Comparison of ENCODE assay signal across 22 cellular contexts in the genomic region with DNA sequence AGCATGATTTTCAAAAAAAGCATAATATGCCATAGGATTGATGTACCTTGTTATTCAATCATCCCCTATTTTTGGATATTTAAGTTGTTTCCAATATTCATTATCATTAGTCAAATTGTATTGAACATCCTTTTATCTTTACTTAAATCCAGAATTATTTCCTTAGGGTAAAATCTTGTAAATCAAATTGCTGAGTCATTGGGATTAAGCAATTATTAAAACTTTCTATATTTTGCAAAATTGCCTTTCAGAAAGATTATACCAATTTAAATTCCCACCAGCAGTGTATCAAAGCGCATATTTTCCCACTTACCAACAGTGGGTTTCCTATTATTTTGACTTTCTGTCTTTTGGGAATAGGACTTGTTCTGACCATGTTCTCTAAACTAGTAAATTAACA.
DNase-seq lines count a peak whose midpoint lies in the region; ATAC-seq, FAIRE-seq and TF ChIP-seq lines count a peak whose summit lies in the region.
"Had no signal": no experiment of that assay in that cellular context is flagged by ENCODE, and none has a peak within 500 bp of the region (broad histone marks: within the 10 kb centered on the region; RNA-seq: fewer than 3 reads in every experiment).

No MANE protein-coding gene starts in this region.

- no peaks in the 10 kb centered on the region for H3K79me2 ChIP-seq in SK-N-SH (ENCODE audit: insufficient read depth)

- no peaks in the 10 kb centered on the region for H4K20me1 ChIP-seq in SK-N-SH (ENCODE audit: insufficient read depth)
- H4K20me1 ChIP-seq: BLaER1 treated with 17β-estradiol and CSF1 and Interleukin-3, amounts not matched to agents 10 nM and 100 nM had no signal

- H3K27ac ChIP-seq in SK-N-SH (ENCODE audit: low read depth in 2 of 2, low read length in 1 of 2) (no peak overlapping the region), spleen (no peak overlapping the region), vagina (no peak overlapping the region)
- H3K27ac ChIP-seq: 22Rv1; BLaER1 treated with 17β-estradiol and CSF1 and Interleukin-3, amounts not matched to agents 10 nM and 100 nM; GM23248 had no signal

- peak; percentile 28 for FAIRE-seq in GM19239 (lab: Jason Lieb, UNC)
- FAIRE-seq in colon (lab: Jason Lieb, UNC), result peak; percentile 14
- FAIRE-seq: A204.1, GM12892, H1 had no signal

- no peak overlapping the region for H3K4me3 ChIP-seq in SK-N-SH (ENCODE audit: low read depth in 2 of 2, low read length in 1 of 2)
- H3K4me3 ChIP-seq in spleen, result no peak overlapping the region
- no peak overlapping the region for H3K4me3 ChIP-seq in vagina
- H3K4me3 ChIP-seq: BLaER1 treated with 17β-estradiol and CSF1 and Interleukin-3, amounts not matched to agents 10 nM and 100 nM; GM23248 had no signal

- no peak for TF ChIP-seq POLR2A in spleen (IDR thresholded peaks at IDR 0.05)
- no peak for TF ChIP-seq POLR2A in vagina (IDR thresholded peaks at IDR 0.05)

- no peaks in the 10 kb centered on the region for H3K36me3 ChIP-seq in SK-N-SH (replicated peaks in 1 of 2; ENCODE audit: control insufficient read depth in 1 of 2, insufficient read depth in 2 of 2, low read length in 1 of 2)
- no peaks in the 10 kb centered on the region for H3K36me3 ChIP-seq in spleen
- no peaks in the 10 kb centered on the region for H3K36me3 ChIP-seq in vagina
- H3K36me3 ChIP-seq: BE2C; BLaER1 treated with 17β-estradiol and CSF1 and Interleukin-3, amounts not matched to agents 10 nM and 100 nM had no signal

- CTCF ChIA-PET in SK-N-SH (lab: Yijun Ruan, JAX), result no interaction called here

- no peak overlapping the region for H3K4me2 ChIP-seq in SK-N-SH
- H3K4me2 ChIP-seq: BLaER1 treated with 17β-estradiol and CSF1 and Interleukin-3, amounts not matched to agents 10 nM and 100 nM had no signal

- TF ChIP-seq RAD21 in SK-N-SH (IDR thresholded peaks at IDR 0.05; ENCODE audit: low read length), result no peak

- TF ChIP-seq EP300 in SK-N-SH (IDR thresholded peaks at IDR 0.05; ENCODE audit: borderline replicate concordance in 1 of 2, low read depth in 1 of 2, low read length in 1 of 2), result no peak

- 0 out of 2 replicates have a peak overlapping the region, but pooled peaks have one; percentile 4 for H2AFZ ChIP-seq in SK-N-SH (ENCODE audit: low read depth)
- H2AFZ ChIP-seq: GM23248 had no signal

- POLR2A ChIA-PET in SK-N-SH (lab: Yijun Ruan, JAX), result no interaction called here

- 100% methylated on average over 1 of the region's 1 CpG for WGBS in SK-N-SH (ENCODE audit: low lambda C conversion rate)
- WGBS in spleen, 5 donors, result 94 to 100% (median 98%) methylated on average over 1 of the region's 1 CpG

- no peak for TF ChIP-seq CTCF in SK-N-SH (IDR thresholded peaks at IDR 0.05)
- TF ChIP-seq CTCF in spleen (IDR thresholded peaks at IDR 0.05 in 8 of 11, conservative IDR thresholded peaks at IDR 0.05 in 3 of 11), result no peak
- TF ChIP-seq CTCF in vagina (IDR thresholded peaks at IDR 0.05), result no peak

- ATAC-seq in SK-N-SH treated with all-trans-retinoic acid at 6 μM for 48 hours, result no peak

- intact Hi-C loops in spleen (cut with DNase I; ENCODE audit: low total_unique reads) (no loop called here), vagina (cut with DNase I) (no loop called here)

- H3F3A ChIP-seq in SK-N-SH (replicated peaks; ENCODE audit: insufficient read depth), result no peaks in the 10 kb centered on the region

- no peak overlapping the region for H3K9ac ChIP-seq in SK-N-SH
- H3K9ac ChIP-seq: BLaER1 treated with 17β-estradiol and CSF1 and Interleukin-3, amounts not matched to agents 10 nM and 100 nM; GM23248 had no signal

- H3K4me1 ChIP-seq in SK-N-SH (ENCODE audit: control insufficient read depth in 1 of 2, insufficient read depth in 2 of 2, low read depth in 1 of 2, low read length in 1 of 2) (peaks cover 0 to 2% of the 10 kb centered on the region in 2 experiments; a peak in 2 of 4 replicates), spleen (no peaks in the 10 kb centered on the region), vagina (no peaks in the 10 kb centered on the region)
- H3K4me1 ChIP-seq: BE2C had no signal

- DNase-seq in SK-N-SH, result no peak
- no peak for DNase-seq in GM19239 (ENCODE audit: insufficient read length, low spot score)
- DNase-seq in T-helper 1 cell, result no peak
- DNase-seq in spleen, result no peak
- no peak for DNase-seq in vagina (ENCODE audit: extremely low spot score in 2 of 2)
- DNase-seq: ACHN; AML-193; BE2C; CD4-positive, alpha-beta T cell; CD8-positive, alpha-beta memory T cell; DMS 273 treated with DMSO at 0.1 percent for 48 hours; DMS79; GM23248; H7; HCEC 1CT had no signal

- no peaks in the 10 kb centered on the region for H3K9me2 ChIP-seq in SK-N-SH

- H3K9me3 ChIP-seq in SK-N-SH (no peaks in the 10 kb centered on the region), spleen (no peaks in the 10 kb centered on the region), vagina (no peaks in the 10 kb centered on the region)
- H3K9me3 ChIP-seq: BE2C; BLaER1 treated with 17β-estradiol and CSF1 and Interleukin-3, amounts not matched to agents 10 nM and 100 nM had no signal

- no peaks in the 10 kb centered on the region for H3K27me3 ChIP-seq in SK-N-SH (ENCODE audit: insufficient read depth)
- no peaks in the 10 kb centered on the region for H3K27me3 ChIP-seq in spleen (replicated peaks in 1 of 7)
- no peaks in the 10 kb centered on the region for H3K27me3 ChIP-seq in vagina
- H3K27me3 ChIP-seq: BE2C; BLaER1 treated with 17β-estradiol and CSF1 and Interleukin-3, amounts not matched to agents 10 nM and 100 nM had no signal

TF ChIP-seq in SK-N-SH, 30 proteins besides CTCF, POLR2A, EP300 and RAD21:
- TF ChIP-seq GABPA (IDR thresholded peaks at IDR 0.05; ENCODE audit: low read depth) (no peak), NRF1 (IDR thresholded peaks at IDR 0.05; ENCODE audit: low read depth, low read length) (no peak)

TF ChIP-seq in SK-N-SH treated with all-trans-retinoic acid at 6 μM for 48 hours, 23 proteins besides CTCF, POLR2A, EP300 and RAD21:
- no peak for TF ChIP-seq ISL1 (CRISPR knock-in tag; IDR thresholded peaks at IDR 0.05)
- TF ChIP-seq, protein P1, sequence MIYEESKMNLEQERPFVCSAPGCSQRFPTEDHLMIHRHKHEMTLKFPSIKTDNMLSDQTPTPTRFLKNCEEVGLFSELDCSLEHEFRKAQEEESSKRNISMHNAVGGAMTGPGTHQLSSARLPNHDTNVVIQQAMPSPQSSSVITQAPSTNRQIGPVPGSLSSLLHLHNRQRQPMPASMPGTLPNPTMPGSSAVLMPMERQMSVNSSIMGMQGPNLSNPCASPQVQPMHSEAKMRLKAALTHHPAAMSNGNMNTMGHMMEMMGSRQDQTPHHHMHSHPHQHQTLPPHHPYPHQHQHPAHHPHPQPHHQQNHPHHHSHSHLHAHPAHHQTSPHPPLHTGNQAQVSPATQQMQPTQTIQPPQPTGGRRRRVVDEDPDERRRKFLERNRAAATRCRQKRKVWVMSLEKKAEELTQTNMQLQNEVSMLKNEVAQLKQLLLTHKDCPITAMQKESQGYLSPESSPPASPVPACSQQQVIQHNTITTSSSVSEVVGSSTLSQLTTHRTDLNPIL (CRISPR knock-in tag; IDR thresholded peaks at IDR 0.05; ENCODE audit: low read depth), result no peak
- TF ChIP-seq ZFP3 (CRISPR knock-in tag; IDR thresholded peaks at IDR 0.05), result no peak
- TF ChIP-seq ZFP30 (CRISPR knock-in tag; IDR thresholded peaks at IDR 0.05), result no peak
- no peak for TF ChIP-seq CSDC2 (CRISPR knock-in tag; IDR thresholded peaks at IDR 0.05)
- TF ChIP-seq ESRRG (CRISPR knock-in tag; IDR thresholded peaks at IDR 0.05), result no peak
- no peak for TF ChIP-seq TOX (CRISPR knock-in tag; IDR thresholded peaks at IDR 0.05; ENCODE audit: borderline replicate concordance)
- TF ChIP-seq ZNF70 (CRISPR knock-in tag; IDR thresholded peaks at IDR 0.05), result no peak
- no peak for TF ChIP-seq OSR1 (CRISPR knock-in tag; IDR thresholded peaks at IDR 0.05)
- TF ChIP-seq, protein P2, sequence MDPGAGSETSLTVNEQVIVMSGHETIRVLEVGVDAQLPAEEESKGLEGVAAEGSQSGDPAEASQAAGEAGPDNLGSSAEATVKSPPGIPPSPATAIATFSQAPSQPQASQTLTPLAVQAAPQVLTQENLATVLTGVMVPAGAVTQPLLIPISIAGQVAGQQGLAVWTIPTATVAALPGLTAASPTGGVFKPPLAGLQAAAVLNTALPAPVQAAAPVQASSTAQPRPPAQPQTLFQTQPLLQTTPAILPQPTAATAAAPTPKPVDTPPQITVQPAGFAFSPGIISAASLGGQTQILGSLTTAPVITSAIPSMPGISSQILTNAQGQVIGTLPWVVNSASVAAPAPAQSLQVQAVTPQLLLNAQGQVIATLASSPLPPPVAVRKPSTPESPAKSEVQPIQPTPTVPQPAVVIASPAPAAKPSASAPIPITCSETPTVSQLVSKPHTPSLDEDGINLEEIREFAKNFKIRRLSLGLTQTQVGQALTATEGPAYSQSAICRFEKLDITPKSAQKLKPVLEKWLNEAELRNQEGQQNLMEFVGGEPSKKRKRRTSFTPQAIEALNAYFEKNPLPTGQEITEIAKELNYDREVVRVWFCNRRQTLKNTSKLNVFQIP (CRISPR knock-in tag; IDR thresholded peaks at IDR 0.05; ENCODE audit: borderline replicate concordance, low read depth), result no peak
- TF ChIP-seq ZNF8 (CRISPR knock-in tag; IDR thresholded peaks at IDR 0.05), result no peak
- no peak for TF ChIP-seq RARB (CRISPR knock-in tag; IDR thresholded peaks at IDR 0.05)
